ENCODE assay signal across 8 cellular contexts in genomic region chr2:70132244-70133126, GRCh38. TPM values are rescaled to one million over a fixed set of nuclear protein-coding genes. Genes with fewer than 3 reads are reported as not detected.
A peak's percentile ranks its signal among the peaks of the same experiment; 100 is the strongest.
DNase-seq lines count a peak whose midpoint lies in the region; ATAC-seq, FAIRE-seq and TF ChIP-seq lines count a peak whose summit lies in the region.

No MANE protein-coding gene starts in this region.

- H3K27ac ChIP-seq in DOHH2 (ENCODE audit: low read depth, low read length) (peak overlapping the region; percentile 77), Peyer's patch (peak overlapping the region; percentile 86 to 90 (median 89)), breast epithelium (peak overlapping the region; percentile 92 to 97), keratinocyte (ENCODE audit: control insufficient read depth, insufficient read depth, low read length) (peak overlapping the region; percentile 91)

- H3K27me3 Mint-ChIP-seq in IgD-negative memory B cell: no peaks in the 10 kb centered on the region
- no peaks in the 10 kb centered on the region for H3K27me3 Mint-ChIP-seq in stimulated activated naive B cell treated with anti-CD40 and anti-IgM and Interleukin-4, amounts not matched to agents 10 μg/mL and 1 μg/mL and 100 μg/mL, for 72 hours

- H3K9me3 ChIP-seq in DOHH2 (ENCODE audit: control insufficient read depth, insufficient read depth, low read length) (no peaks in the 10 kb centered on the region), Peyer's patch (no peaks in the 10 kb centered on the region), breast epithelium (no peaks in the 10 kb centered on the region), keratinocyte (ENCODE audit: control insufficient read depth, low read depth, low read length) (no peaks in the 10 kb centered on the region)

- H3K9me2 ChIP-seq in DOHH2 (replicated peaks; ENCODE audit: control insufficient read depth, low read length): no peaks in the 10 kb centered on the region

- H3K4me1 ChIP-seq in DOHH2 (ENCODE audit: control insufficient read depth, low read length) (peaks cover 70% of the 10 kb centered on the region), Peyer's patch (peaks cover 0 to 35% (median 10%) of the 10 kb centered on the region in 4 donors), breast epithelium (peaks cover 3 to 20% of the 10 kb centered on the region in 2 donors), keratinocyte (ENCODE audit: control insufficient read depth, extremely low read depth, insufficient read depth, low read length) (peaks cover 33% of the 10 kb centered on the region)

- peak overlapping the region; percentile 76 for H3K9ac ChIP-seq in keratinocyte (ENCODE audit: control insufficient read depth, extremely low read depth, insufficient read depth, low read length)

- peak; percentile 54 for ATAC-seq in GM21381 (IDR thresholded peaks at IDR 0.05; ENCODE audit: unreplicated experiment)
- peak; percentile 82 to 84 for ATAC-seq in stimulated activated naive B cell treated with anti-CD40 and anti-IgM and Interleukin-4, amounts not matched to agents 10 μg/mL and 1 μg/mL and 100 μg/mL, for 72 hours (replicated peaks)

- no peaks in the 10 kb centered on the region for H3K9me1 ChIP-seq in keratinocyte (ENCODE audit: control insufficient read depth, extremely low read depth, insufficient read depth, low read length)

- peaks cover 9% of the 10 kb centered on the region for H3F3A ChIP-seq in DOHH2 (ENCODE audit: control insufficient read depth, insufficient read depth)

- no peaks in the 10 kb centered on the region for H3K36me3 Mint-ChIP-seq in IgD-negative memory B cell
- peaks cover 20 to 26% of the 10 kb centered on the region in 2 donors for H3K36me3 Mint-ChIP-seq in stimulated activated naive B cell treated with anti-CD40 and anti-IgM and Interleukin-4, amounts not matched to agents 10 μg/mL and 1 μg/mL and 100 μg/mL, for 72 hours

- no peaks in the 10 kb centered on the region for H4K20me1 ChIP-seq in DOHH2 (ENCODE audit: control insufficient read depth, insufficient read depth, low read depth, low read length)
- H4K20me1 ChIP-seq in keratinocyte (ENCODE audit: control insufficient read depth, extremely low read depth, insufficient read depth, low read length): no peaks in the 10 kb centered on the region

- H3K9me3 Mint-ChIP-seq in IgD-negative memory B cell: no peaks in the 10 kb centered on the region
- peaks cover 0 to under 1% of the 10 kb centered on the region in 2 donors for H3K9me3 Mint-ChIP-seq in stimulated activated naive B cell treated with anti-CD40 and anti-IgM and Interleukin-4, amounts not matched to agents 10 μg/mL and 1 μg/mL and 100 μg/mL, for 72 hours

- no peak for TF ChIP-seq CTCF in DOHH2 (IDR thresholded peaks at IDR 0.05; ENCODE audit: low read depth, low read length, poor library complexity, severe bottlenecking)
- TF ChIP-seq CTCF in Peyer's patch (IDR thresholded peaks at IDR 0.05): no peak
- TF ChIP-seq CTCF in breast epithelium (IDR thresholded peaks at IDR 0.05): no peak
- no peak for TF ChIP-seq CTCF in keratinocyte (optimal IDR thresholded peaks at IDR 0.05 in 1 of 3, IDR thresholded peaks at IDR 0.05 in 1 of 3, conservative IDR thresholded peaks at IDR 0.05 in 1 of 3; ENCODE audit: extremely low read depth in 1 of 3, insufficient read depth in 2 of 3, low read length in 3 of 3)

- H3K27me3 ChIP-seq in DOHH2 (ENCODE audit: control insufficient read depth, low read length) (no peaks in the 10 kb centered on the region), Peyer's patch (no peaks in the 10 kb centered on the region), breast epithelium (no peaks in the 10 kb centered on the region), keratinocyte (ENCODE audit: control insufficient read depth, extremely low read depth, insufficient read depth, low read length) (no peaks in the 10 kb centered on the region)

- peak overlapping the region; percentile 87 to 93 (median 88) for H3K4me3 Mint-ChIP-seq in IgD-negative memory B cell
- peak overlapping the region; percentile 85 to 94 for H3K4me3 Mint-ChIP-seq in stimulated activated naive B cell treated with anti-CD40 and anti-IgM and Interleukin-4, amounts not matched to agents 10 μg/mL and 1 μg/mL and 100 μg/mL, for 72 hours

- dilution Hi-C loops in keratinocyte (cut with MboI; ENCODE audit: extremely low pct_ligation_motif_present, low sequenced_read_pairs): no loop called here

- peak in 1 of 2 donors; percentile 12 for TF ChIP-seq POLR2A in Peyer's patch (IDR thresholded peaks at IDR 0.05)
- TF ChIP-seq POLR2A in breast epithelium (IDR thresholded peaks at IDR 0.05): no peak

- DNase-seq in Peyer's patch (peak in 2 of 3 donors; percentile 62 to 77), breast epithelium (ENCODE audit: low spot score in 2 of 2) (no peak), keratinocyte (ENCODE audit: low read depth, low spot score) (no peak), HK-2 (ENCODE audit: unreplicated experiment) (no peak)
- peak; percentile 58 for DNase-seq in stimulated activated naive B cell treated with anti-CD40 and anti-IgM and Interleukin-4, amounts not matched to agents 10 μg/mL and 1 μg/mL and 100 μg/mL, for 72 hours

- H3K4me3 ChIP-seq in DOHH2 (ENCODE audit: low read length): peak overlapping the region; percentile 71
- H3K4me3 ChIP-seq in Peyer's patch: peak overlapping the region; percentile 6 to 39 (median 27)
- H3K4me3 ChIP-seq in breast epithelium: peak overlapping the region; percentile 32 to 60 (median 45)
- peak overlapping the region in 2 of 3 experiments; percentile 59 to 63 for H3K4me3 ChIP-seq in keratinocyte (ENCODE audit: control insufficient read depth in 2 of 3, extremely low read depth in 1 of 3, insufficient read depth in 2 of 3, low read depth in 1 of 3, low read length in 3 of 3)

- H3K79me2 ChIP-seq in DOHH2 (ENCODE audit: control insufficient read depth, low read length) (no peaks in the 10 kb centered on the region), keratinocyte (ENCODE audit: control insufficient read depth, insufficient read depth, low read length) (no peaks in the 10 kb centered on the region)

- H2AFZ ChIP-seq in keratinocyte (ENCODE audit: control insufficient read depth, low read length): peak overlapping the region; percentile 86

- H3K4me2 ChIP-seq in DOHH2 (ENCODE audit: low read length) (peak overlapping the region; percentile 73), keratinocyte (ENCODE audit: control insufficient read depth, extremely low read depth, insufficient read depth, low read depth, low read length) (peak overlapping the region; percentile 95)

- peaks cover 38 to 53% (median 47%) of the 10 kb centered on the region in 3 donors for H3K4me1 Mint-ChIP-seq in IgD-negative memory B cell
- H3K4me1 Mint-ChIP-seq in stimulated activated naive B cell treated with anti-CD40 and anti-IgM and Interleukin-4, amounts not matched to agents 10 μg/mL and 1 μg/mL and 100 μg/mL, for 72 hours: peaks cover 46 to 86% of the 10 kb centered on the region in 2 donors

- intact Hi-C loops in breast epithelium (cut with DNase I; ENCODE audit: low total_unique reads): no loop called here

- FAIRE-seq in keratinocyte (lab: Jason Lieb, UNC): no peak

- peak overlapping the region; percentile 95 to 98 (median 95) for H3K27ac Mint-ChIP-seq in IgD-negative memory B cell
- H3K27ac Mint-ChIP-seq in stimulated activated naive B cell treated with anti-CD40 and anti-IgM and Interleukin-4, amounts not matched to agents 10 μg/mL and 1 μg/mL and 100 μg/mL, for 72 hours: peak overlapping the region; percentile 98

- H3K36me3 ChIP-seq in DOHH2 (ENCODE audit: control insufficient read depth, low read length) (peaks cover 5% of the 10 kb centered on the region; the same call in 1 of the 2 replicates), Peyer's patch (no peaks in the 10 kb centered on the region), breast epithelium (no peaks in the 10 kb centered on the region), keratinocyte (ENCODE audit: control insufficient read depth in 2 of 2, extremely low read depth in 1 of 2, insufficient read depth in 2 of 2, low read length in 2 of 2) (no peaks in the 10 kb centered on the region)

RNA-seq across cellular contexts. Expression of gene PCBP1, which starts 45.2 kb away (rescaled TPM):
- 123 TPM for polyA plus RNA-seq in IgD-negative memory B cell
- total RNA-seq in Peyer's patch: 100 to 1,000 TPM; 129 to 152 (median 134) TPM
- 100 to 1,000 TPM; 121 to 210 (median 145) TPM for total RNA-seq in breast epithelium
- 65.9 to 151 TPM (median 86.8 TPM) in 3 replicates for polyA plus RNA-seq in keratinocyte
- polyA plus RNA-seq in keratinocyte (2011; ENCODE audit: low read depth): 68.6 TPM
- polyA plus RNA-seq in keratinocyte (2011; cell fraction: cytosol; rRNA removed): 118 and 127 TPM in 2 replicates
- 99.3 and 116 TPM in 2 replicates for polyA plus RNA-seq in keratinocyte (2011; cell fraction: nucleus; rRNA removed)
- 234 and 283 TPM in 2 replicates for polyA plus RNA-seq in keratinocyte (2012; ENCODE audit: low replicate concordance)
- polyA minus RNA-seq in keratinocyte: 57.8 to 120 TPM (median 62.8 TPM) in 3 replicates
- 93.2 TPM for polyA minus RNA-seq in keratinocyte (2011; cell fraction: cytosol; rRNA and poly(A)+ RNA removed)
- polyA minus RNA-seq in keratinocyte (2011; cell fraction: nucleus; rRNA and poly(A)+ RNA removed): 30.5 and 40.4 TPM in 2 replicates

RNA-seq across cellular contexts. Expression of gene C2orf42, which starts 58.3 kb away (rescaled TPM):
- polyA plus RNA-seq in IgD-negative memory B cell (30.7 TPM), keratinocyte (9.3 to 10.3 TPM (median 9.3 TPM) in 3 replicates)
- total RNA-seq in Peyer's patch (10 to 100 TPM; 10.3 to 18.7 (median 14.0) TPM), breast epithelium (10 to 100 TPM; 18.7 to 30.0 (median 20.3) TPM)
- polyA plus RNA-seq in keratinocyte (2011; ENCODE audit: low read depth): 5.0 TPM
- 7.0 and 9.4 TPM in 2 replicates for polyA plus RNA-seq in keratinocyte (2011; cell fraction: cytosol; rRNA removed)
- polyA plus RNA-seq in keratinocyte (2011; cell fraction: nucleus; rRNA removed): 10.9 and 11.0 TPM in 2 replicates
- 8.9 and 9.8 TPM in 2 replicates for polyA plus RNA-seq in keratinocyte (2012; ENCODE audit: low replicate concordance)
- 17.1 to 43.4 TPM (median 36.4 TPM) in 3 replicates for polyA minus RNA-seq in keratinocyte
- 11.7 TPM for polyA minus RNA-seq in keratinocyte (2011; cell fraction: cytosol; rRNA and poly(A)+ RNA removed)
- 10.3 and 11.9 TPM in 2 replicates for polyA minus RNA-seq in keratinocyte (2011; cell fraction: nucleus; rRNA and poly(A)+ RNA removed)

Comparison
In these comparisons a context has a peak if more than half of its experiments do, and no peak if none do; other contexts are left out.
1. DNase-seq: peak in Peyer's patch (2 of 3) and stimulated activated naive B cell treated with anti-CD40 and anti-IgM and Interleukin-4, amounts not matched to agents 10 μg/mL and 1 μg/mL and 100 μg/mL, for 72 hours (single experiment); none in breast epithelium (0 of 2), keratinocyte (single experiment) and HK-2 (single experiment).
2. Peak in every context shown above with its lines, with median percentiles within 50 percentile points of each other: H3K27ac ChIP-seq and H3K4me3 ChIP-seq.